Comparison of ENCODE assay signal across 1 cellular context in the genomic region with DNA sequence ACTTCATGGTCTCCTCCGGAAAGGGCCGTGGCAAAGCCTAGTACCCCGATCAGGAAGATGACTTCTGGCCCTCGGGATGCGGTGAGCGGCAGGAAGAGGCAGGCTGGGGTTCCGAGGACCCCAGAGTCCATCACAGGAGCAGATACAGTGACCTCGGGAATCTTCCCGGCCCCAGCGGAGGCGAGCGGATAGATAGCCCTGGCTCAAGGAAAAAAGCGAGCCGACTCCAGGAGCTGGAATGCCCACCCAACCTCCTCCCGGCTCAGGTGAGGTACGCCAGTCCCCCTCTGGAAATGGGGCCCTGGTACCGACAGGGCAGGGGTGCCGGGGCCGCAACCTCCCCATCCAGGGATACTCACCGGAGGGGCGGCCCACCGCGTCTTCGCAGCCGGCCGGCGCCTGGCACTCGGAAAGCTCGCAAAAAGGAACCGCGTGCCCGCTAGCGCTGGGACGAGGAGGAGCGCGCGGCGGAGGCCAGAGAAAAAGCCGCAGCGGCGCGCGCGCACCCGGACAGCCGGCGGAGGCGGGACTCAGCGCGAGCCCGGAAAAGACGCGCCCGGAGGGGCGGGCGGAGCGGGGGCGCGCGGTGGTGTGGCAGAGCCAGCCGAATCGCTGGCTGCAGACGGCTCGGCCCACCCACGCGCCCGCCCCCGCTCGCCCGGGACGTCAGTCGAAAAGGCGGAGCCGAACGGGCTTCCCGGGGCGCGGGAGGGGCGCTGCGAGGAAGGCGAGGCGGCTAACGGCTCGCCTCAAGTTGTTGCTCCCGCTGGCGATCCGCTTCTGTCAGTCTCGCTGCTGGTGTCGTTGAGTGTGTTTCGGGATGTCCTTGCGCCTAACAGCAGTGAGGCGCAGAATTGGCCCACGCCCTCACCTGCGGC.
TF ChIP-seq lines count a peak whose summit lies in the region.

A gene (minus strand): TSS at position 478 of the 878 bp plus-strand sequence. CDS start 49,894 bp downstream, outside the sequence.

TF ChIP-seq in GM12878, 131 proteins besides CTCF, POLR2A, EP300 and RAD21 (continued from another document and continues in another):
- TF ChIP-seq, protein P1, sequence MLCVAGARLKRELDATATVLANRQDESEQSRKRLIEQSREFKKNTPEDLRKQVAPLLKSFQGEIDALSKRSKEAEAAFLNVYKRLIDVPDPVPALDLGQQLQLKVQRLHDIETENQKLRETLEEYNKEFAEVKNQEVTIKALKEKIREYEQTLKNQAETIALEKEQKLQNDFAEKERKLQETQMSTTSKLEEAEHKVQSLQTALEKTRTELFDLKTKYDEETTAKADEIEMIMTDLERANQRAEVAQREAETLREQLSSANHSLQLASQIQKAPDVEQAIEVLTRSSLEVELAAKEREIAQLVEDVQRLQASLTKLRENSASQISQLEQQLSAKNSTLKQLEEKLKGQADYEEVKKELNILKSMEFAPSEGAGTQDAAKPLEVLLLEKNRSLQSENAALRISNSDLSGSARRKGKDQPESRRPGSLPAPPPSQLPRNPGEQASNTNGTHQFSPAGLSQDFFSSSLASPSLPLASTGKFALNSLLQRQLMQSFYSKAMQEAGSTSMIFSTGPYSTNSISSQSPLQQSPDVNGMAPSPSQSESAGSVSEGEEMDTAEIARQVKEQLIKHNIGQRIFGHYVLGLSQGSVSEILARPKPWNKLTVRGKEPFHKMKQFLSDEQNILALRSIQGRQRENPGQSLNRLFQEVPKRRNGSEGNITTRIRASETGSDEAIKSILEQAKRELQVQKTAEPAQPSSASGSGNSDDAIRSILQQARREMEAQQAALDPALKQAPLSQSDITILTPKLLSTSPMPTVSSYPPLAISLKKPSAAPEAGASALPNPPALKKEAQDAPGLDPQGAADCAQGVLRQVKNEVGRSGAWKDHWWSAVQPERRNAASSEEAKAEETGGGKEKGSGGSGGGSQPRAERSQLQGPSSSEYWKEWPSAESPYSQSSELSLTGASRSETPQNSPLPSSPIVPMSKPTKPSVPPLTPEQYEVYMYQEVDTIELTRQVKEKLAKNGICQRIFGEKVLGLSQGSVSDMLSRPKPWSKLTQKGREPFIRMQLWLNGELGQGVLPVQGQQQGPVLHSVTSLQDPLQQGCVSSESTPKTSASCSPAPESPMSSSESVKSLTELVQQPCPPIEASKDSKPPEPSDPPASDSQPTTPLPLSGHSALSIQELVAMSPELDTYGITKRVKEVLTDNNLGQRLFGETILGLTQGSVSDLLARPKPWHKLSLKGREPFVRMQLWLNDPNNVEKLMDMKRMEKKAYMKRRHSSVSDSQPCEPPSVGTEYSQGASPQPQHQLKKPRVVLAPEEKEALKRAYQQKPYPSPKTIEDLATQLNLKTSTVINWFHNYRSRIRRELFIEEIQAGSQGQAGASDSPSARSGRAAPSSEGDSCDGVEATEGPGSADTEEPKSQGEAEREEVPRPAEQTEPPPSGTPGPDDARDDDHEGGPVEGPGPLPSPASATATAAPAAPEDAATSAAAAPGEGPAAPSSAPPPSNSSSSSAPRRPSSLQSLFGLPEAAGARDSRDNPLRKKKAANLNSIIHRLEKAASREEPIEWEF (IDR thresholded peaks at IDR 0.05; ENCODE audit: insufficient replicate concordance, low read depth, low read length): no peak
- no peak for TF ChIP-seq CBX5 (IDR thresholded peaks at IDR 0.05; ENCODE audit: low read depth)
- TF ChIP-seq, protein P2, sequence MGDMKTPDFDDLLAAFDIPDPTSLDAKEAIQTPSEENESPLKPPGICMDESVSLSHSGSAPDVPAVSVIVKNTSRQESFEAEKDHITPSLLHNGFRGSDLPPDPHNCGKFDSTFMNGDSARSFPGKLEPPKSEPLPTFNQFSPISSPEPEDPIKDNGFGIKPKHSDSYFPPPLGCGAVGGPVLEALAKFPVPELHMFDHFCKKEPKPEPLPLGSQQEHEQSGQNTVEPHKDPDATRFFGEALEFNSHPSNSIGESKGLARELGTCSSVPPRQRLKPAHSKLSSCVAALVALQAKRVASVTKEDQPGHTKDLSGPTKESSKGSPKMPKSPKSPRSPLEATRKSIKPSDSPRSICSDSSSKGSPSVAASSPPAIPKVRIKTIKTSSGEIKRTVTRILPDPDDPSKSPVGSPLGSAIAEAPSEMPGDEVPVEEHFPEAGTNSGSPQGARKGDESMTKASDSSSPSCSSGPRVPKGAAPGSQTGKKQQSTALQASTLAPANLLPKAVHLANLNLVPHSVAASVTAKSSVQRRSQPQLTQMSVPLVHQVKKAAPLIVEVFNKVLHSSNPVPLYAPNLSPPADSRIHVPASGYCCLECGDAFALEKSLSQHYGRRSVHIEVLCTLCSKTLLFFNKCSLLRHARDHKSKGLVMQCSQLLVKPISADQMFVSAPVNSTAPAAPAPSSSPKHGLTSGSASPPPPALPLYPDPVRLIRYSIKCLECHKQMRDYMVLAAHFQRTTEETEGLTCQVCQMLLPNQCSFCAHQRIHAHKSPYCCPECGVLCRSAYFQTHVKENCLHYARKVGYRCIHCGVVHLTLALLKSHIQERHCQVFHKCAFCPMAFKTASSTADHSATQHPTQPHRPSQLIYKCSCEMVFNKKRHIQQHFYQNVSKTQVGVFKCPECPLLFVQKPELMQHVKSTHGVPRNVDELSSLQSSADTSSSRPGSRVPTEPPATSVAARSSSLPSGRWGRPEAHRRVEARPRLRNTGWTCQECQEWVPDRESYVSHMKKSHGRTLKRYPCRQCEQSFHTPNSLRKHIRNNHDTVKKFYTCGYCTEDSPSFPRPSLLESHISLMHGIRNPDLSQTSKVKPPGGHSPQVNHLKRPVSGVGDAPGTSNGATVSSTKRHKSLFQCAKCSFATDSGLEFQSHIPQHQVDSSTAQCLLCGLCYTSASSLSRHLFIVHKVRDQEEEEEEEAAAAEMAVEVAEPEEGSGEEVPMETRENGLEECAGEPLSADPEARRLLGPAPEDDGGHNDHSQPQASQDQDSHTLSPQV (IDR thresholded peaks at IDR 0.05): no peak
- 0 out of 2 replicates have a peak, but pooled peaks have one; percentile 20 for TF ChIP-seq BACH1 (IDR thresholded peaks at IDR 0.05; ENCODE audit: borderline replicate concordance)
- TF ChIP-seq, protein P3, sequence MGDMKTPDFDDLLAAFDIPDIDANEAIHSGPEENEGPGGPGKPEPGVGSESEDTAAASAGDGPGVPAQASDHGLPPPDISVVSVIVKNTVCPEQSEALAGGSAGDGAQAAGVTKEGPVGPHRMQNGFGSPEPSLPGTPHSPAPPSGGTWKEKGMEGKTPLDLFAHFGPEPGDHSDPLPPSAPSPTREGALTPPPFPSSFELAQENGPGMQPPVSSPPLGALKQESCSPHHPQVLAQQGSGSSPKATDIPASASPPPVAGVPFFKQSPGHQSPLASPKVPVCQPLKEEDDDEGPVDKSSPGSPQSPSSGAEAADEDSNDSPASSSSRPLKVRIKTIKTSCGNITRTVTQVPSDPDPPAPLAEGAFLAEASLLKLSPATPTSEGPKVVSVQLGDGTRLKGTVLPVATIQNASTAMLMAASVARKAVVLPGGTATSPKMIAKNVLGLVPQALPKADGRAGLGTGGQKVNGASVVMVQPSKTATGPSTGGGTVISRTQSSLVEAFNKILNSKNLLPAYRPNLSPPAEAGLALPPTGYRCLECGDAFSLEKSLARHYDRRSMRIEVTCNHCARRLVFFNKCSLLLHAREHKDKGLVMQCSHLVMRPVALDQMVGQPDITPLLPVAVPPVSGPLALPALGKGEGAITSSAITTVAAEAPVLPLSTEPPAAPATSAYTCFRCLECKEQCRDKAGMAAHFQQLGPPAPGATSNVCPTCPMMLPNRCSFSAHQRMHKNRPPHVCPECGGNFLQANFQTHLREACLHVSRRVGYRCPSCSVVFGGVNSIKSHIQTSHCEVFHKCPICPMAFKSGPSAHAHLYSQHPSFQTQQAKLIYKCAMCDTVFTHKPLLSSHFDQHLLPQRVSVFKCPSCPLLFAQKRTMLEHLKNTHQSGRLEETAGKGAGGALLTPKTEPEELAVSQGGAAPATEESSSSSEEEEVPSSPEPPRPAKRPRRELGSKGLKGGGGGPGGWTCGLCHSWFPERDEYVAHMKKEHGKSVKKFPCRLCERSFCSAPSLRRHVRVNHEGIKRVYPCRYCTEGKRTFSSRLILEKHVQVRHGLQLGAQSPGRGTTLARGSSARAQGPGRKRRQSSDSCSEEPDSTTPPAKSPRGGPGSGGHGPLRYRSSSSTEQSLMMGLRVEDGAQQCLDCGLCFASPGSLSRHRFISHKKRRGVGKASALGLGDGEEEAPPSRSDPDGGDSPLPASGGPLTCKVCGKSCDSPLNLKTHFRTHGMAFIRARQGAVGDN (IDR thresholded peaks at IDR 0.05): peak; percentile 67; the same call in 1 of the 2 replicates
- TF ChIP-seq EGR1 (IDR thresholded peaks at IDR 0.05; ENCODE audit: borderline replicate concordance in 1 of 2, low read depth in 2 of 2, low read length in 2 of 2): peak; percentile 47 to 99
- no peak for TF ChIP-seq ZNF622 (IDR thresholded peaks at IDR 0.05)
- peak; percentile 53; the same call in 1 of the 2 replicates for TF ChIP-seq POLR2AphosphoS5 (IDR thresholded peaks at IDR 0.05; ENCODE audit: low read length)
- TF ChIP-seq, protein P4, sequence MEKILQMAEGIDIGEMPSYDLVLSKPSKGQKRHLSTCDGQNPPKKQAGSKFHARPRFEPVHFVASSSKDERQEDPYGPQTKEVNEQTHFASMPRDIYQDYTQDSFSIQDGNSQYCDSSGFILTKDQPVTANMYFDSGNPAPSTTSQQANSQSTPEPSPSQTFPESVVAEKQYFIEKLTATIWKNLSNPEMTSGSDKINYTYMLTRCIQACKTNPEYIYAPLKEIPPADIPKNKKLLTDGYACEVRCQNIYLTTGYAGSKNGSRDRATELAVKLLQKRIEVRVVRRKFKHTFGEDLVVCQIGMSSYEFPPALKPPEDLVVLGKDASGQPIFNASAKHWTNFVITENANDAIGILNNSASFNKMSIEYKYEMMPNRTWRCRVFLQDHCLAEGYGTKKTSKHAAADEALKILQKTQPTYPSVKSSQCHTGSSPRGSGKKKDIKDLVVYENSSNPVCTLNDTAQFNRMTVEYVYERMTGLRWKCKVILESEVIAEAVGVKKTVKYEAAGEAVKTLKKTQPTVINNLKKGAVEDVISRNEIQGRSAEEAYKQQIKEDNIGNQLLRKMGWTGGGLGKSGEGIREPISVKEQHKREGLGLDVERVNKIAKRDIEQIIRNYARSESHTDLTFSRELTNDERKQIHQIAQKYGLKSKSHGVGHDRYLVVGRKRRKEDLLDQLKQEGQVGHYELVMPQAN (conservative IDR thresholded peaks at IDR 0.05): no peak; the same call in 1 of the 2 replicates
- no peak for TF ChIP-seq PAX8 (IDR thresholded peaks at IDR 0.05)
- TF ChIP-seq ZNF384 (IDR thresholded peaks at IDR 0.05; ENCODE audit: borderline replicate concordance, low read depth, low read length): no peak
- TF ChIP-seq TARDBP (IDR thresholded peaks at IDR 0.05; ENCODE audit: borderline replicate concordance): no peak
- TF ChIP-seq, protein P5, sequence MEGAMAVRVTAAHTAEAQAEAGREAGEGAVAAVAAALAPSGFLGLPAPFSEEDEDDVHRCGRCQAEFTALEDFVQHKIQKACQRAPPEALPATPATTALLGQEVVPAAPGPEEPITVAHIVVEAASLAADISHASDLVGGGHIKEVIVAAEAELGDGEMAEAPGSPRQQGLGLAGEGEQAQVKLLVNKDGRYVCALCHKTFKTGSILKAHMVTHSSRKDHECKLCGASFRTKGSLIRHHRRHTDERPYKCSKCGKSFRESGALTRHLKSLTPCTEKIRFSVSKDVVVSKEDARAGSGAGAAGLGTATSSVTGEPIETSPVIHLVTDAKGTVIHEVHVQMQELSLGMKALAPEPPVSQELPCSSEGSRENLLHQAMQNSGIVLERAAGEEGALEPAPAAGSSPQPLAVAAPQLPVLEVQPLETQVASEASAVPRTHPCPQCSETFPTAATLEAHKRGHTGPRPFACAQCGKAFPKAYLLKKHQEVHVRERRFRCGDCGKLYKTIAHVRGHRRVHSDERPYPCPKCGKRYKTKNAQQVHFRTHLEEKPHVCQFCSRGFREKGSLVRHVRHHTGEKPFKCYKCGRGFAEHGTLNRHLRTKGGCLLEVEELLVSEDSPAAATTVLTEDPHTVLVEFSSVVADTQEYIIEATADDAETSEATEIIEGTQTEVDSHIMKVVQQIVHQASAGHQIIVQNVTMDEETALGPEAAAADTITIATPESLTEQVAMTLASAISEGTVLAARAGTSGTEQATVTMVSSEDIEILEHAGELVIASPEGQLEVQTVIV (IDR thresholded peaks at IDR 0.05; ENCODE audit: borderline replicate concordance, partially characterized antibody): no peak
- TF ChIP-seq EZH2 (IDR thresholded peaks at IDR 0.05; ENCODE audit: borderline replicate concordance, control insufficient read depth, low read depth, low read length): no peak
- no peak for TF ChIP-seq SPI1 (IDR thresholded peaks at IDR 0.05; ENCODE audit: borderline replicate concordance, insufficient read depth, low read depth, low read length)
- TF ChIP-seq TAF1 (IDR thresholded peaks at IDR 0.05; ENCODE audit: borderline replicate concordance, low read depth, low read length): peak; percentile 44; the same call in 1 of the 2 replicates
- TF ChIP-seq MYC (IDR thresholded peaks at IDR 0.05; ENCODE audit: insufficient read depth, insufficient read length, insufficient replicate concordance, low read length, severe bottlenecking): no peak
- TF ChIP-seq CHD2 (IDR thresholded peaks at IDR 0.05; ENCODE audit: borderline replicate concordance, low read depth, low read length): no peak
- TF ChIP-seq KAT2A (conservative IDR thresholded peaks at IDR 0.05; ENCODE audit: control insufficient read depth, low read depth, low read length): no peak
- TF ChIP-seq BHLHE40 (IDR thresholded peaks at IDR 0.05; ENCODE audit: borderline replicate concordance in 1 of 2, low read depth in 2 of 2, low read length in 1 of 2): peak in 1 of 2 experiments; percentile 61; a peak in 1 of 4 replicates
- TF ChIP-seq HDGF (IDR thresholded peaks at IDR 0.05): no peak
- TF ChIP-seq RCOR1 (conservative IDR thresholded peaks at IDR 0.05; ENCODE audit: low read depth, low read length): no peak
- TF ChIP-seq, protein P6, sequence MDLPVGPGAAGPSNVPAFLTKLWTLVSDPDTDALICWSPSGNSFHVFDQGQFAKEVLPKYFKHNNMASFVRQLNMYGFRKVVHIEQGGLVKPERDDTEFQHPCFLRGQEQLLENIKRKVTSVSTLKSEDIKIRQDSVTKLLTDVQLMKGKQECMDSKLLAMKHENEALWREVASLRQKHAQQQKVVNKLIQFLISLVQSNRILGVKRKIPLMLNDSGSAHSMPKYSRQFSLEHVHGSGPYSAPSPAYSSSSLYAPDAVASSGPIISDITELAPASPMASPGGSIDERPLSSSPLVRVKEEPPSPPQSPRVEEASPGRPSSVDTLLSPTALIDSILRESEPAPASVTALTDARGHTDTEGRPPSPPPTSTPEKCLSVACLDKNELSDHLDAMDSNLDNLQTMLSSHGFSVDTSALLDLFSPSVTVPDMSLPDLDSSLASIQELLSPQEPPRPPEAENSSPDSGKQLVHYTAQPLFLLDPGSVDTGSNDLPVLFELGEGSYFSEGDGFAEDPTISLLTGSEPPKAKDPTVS (IDR thresholded peaks at IDR 0.05; ENCODE audit: low read depth, low read length): no peak
- TF ChIP-seq SP1 (IDR thresholded peaks at IDR 0.05; ENCODE audit: low read depth, low read length): no peak
- TF ChIP-seq MYB (IDR thresholded peaks at IDR 0.05; ENCODE audit: borderline replicate concordance, low read depth, low read length): no peak
- TF ChIP-seq GABPA (IDR thresholded peaks at IDR 0.05; ENCODE audit: low read depth): no peak
- TF ChIP-seq JUNB (IDR thresholded peaks at IDR 0.05): no peak
- TF ChIP-seq, protein P7, sequence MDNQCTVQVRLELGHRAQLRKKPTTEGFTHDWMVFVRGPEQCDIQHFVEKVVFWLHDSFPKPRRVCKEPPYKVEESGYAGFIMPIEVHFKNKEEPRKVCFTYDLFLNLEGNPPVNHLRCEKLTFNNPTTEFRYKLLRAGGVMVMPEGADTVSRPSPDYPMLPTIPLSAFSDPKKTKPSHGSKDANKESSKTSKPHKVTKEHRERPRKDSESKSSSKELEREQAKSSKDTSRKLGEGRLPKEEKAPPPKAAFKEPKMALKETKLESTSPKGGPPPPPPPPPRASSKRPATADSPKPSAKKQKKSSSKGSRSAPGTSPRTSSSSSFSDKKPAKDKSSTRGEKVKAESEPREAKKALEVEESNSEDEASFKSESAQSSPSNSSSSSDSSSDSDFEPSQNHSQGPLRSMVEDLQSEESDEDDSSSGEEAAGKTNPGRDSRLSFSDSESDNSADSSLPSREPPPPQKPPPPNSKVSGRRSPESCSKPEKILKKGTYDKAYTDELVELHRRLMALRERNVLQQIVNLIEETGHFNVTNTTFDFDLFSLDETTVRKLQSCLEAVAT (IDR thresholded peaks at IDR 0.05): peak; percentile 20; the same call in 1 of the 2 replicates
